ENCODE assay signal across 8 cellular contexts in the genomic region with DNA sequence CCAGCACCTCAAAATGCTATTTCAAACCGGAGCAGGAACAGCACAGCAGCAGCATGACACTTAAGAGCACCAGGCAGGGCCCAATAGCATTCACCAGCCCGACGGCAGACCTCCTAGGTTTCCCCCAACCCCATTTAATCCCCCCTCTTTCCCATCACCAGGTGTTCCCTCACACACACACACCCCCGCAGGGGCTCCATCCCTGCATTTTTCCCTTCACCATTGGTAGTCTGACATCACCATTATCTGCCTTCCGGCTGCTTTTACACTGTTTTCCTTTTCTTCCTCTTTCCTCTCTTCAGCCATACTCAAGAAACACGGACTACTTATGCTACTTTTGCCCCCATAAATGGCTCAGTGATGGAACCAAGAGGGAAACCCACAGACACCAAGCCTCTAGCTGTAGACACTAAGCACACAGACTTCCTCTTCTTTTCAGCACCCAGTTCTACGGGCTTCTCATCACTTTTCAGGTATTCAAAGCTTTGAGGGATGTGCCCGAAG.
DNase-seq lines count a peak whose midpoint lies in the region; ATAC-seq, FAIRE-seq and TF ChIP-seq lines count a peak whose summit lies in the region.

No MANE protein-coding gene starts in this region.

- peaks cover 6% of the 10 kb centered on the region for H3K4me1 ChIP-seq in NT2/D1 (ENCODE audit: insufficient read depth, insufficient read length)
- peaks cover 31% of the 10 kb centered on the region for H3K4me1 ChIP-seq in endothelial cell of umbilical vein (ENCODE audit: control insufficient read depth, extremely low read depth, insufficient read depth, low read length)

- H3K36me3 ChIP-seq in NT2/D1 (ENCODE audit: insufficient read depth, insufficient read length, low read length) (peaks cover 3% of the 10 kb centered on the region), endothelial cell of umbilical vein (ENCODE audit: control insufficient read depth in 2 of 2, extremely low read depth in 1 of 2, insufficient read depth in 2 of 2, low read length in 2 of 2) (no peaks in the 10 kb centered on the region), neural cell (ENCODE audit: insufficient read depth, low read length) (no peaks in the 10 kb centered on the region)

- no peaks in the 10 kb centered on the region for H3K9me3 ChIP-seq in NT2/D1 (ENCODE audit: insufficient read depth, low read length)
- H3K9me3 ChIP-seq in endothelial cell of umbilical vein (replicated peaks; ENCODE audit: control insufficient read depth, insufficient read depth, low read length): no peaks in the 10 kb centered on the region
- H3K9me3 ChIP-seq in neural cell (ENCODE audit: low read length): peaks cover under 1% of the 10 kb centered on the region

- FAIRE-seq in endothelial cell of umbilical vein (lab: Jason Lieb, UNC): no peak

- H3K4me2 ChIP-seq in endothelial cell of umbilical vein (ENCODE audit: insufficient read depth, low read length): peak overlapping the region; percentile 89
- peak overlapping the region; percentile 59 for H3K4me2 ChIP-seq in neural cell (ENCODE audit: low read length)

- intact Hi-C loops in endothelial cell of umbilical vein (cut with micrococcal nuclease): loop anchor here (5.0 kb wide), 1 partner anchor 171 kb away; no protein-coding TSS in a partner anchor

- TF ChIP-seq EP300 in neural cell (conservative IDR thresholded peaks at IDR 0.05; ENCODE audit: poor library complexity, severe bottlenecking): no peak

- POLR2A ChIA-PET in endothelial cell of umbilical vein (lab: Charles Lee): no interaction called here

- H3K9me2 ChIP-seq in neural cell (ENCODE audit: insufficient read depth, low read length): no peaks in the 10 kb centered on the region

- H3K9me1 ChIP-seq in endothelial cell of umbilical vein (replicated peaks; ENCODE audit: control insufficient read depth, extremely low read depth, insufficient read depth, low read length): no peaks in the 10 kb centered on the region

- no peak overlapping the region for H3K9ac ChIP-seq in NT2/D1 (ENCODE audit: insufficient read length, low read depth)
- H3K9ac ChIP-seq in endothelial cell of umbilical vein (replicated peaks; ENCODE audit: extremely low read depth, insufficient read depth, low read length): peak overlapping the region; percentile 77
- H3K9ac ChIP-seq in neural cell (ENCODE audit: low read length): no peak overlapping the region

- no peak for ATAC-seq in HG03565 (IDR thresholded peaks at IDR 0.05; ENCODE audit: unreplicated experiment)

- DNase-seq in ELR (ENCODE audit: low read depth): peak; percentile 4
- DNase-seq in NT2/D1 (ENCODE audit: low read depth, low spot score): no peak
- DNase-seq in endothelial cell of umbilical vein (ENCODE audit: low read depth, low spot score): peak; percentile 64
- DNase-seq in AG08396 (ENCODE audit: low spot score): no peak
- no peak for DNase-seq in anterior cingulate cortex (lab: John Stamatoyannopoulos, UW)
- DNase-seq in stimulated activated CD4-positive, alpha-beta T cell treated with anti-CD3 and anti-CD28 coated beads, Interleukin-4, amount 100 ng/mL, for 1 hour: no peak

- H3K27me3 ChIP-seq in NT2/D1 (ENCODE audit: insufficient read depth, insufficient read length) (no peaks in the 10 kb centered on the region), endothelial cell of umbilical vein (ENCODE audit: control insufficient read depth in 2 of 2, insufficient read depth in 2 of 2, low read length in 2 of 2) (no peaks in the 10 kb centered on the region), neural cell (ENCODE audit: insufficient read depth, low read depth, low read length) (peaks cover 34% of the 10 kb centered on the region)

- no peaks in the 10 kb centered on the region for H3F3A ChIP-seq in neural cell (ENCODE audit: insufficient read depth, low read length, poor library complexity, severe bottlenecking)

- no peaks in the 10 kb centered on the region for H4K20me1 ChIP-seq in endothelial cell of umbilical vein (replicated peaks; ENCODE audit: control insufficient read depth, extremely low read depth, insufficient read depth, low read length)
- H4K20me1 ChIP-seq in neural cell (ENCODE audit: insufficient read depth): no peaks in the 10 kb centered on the region

- H3K4me3 ChIP-seq in NT2/D1 (ENCODE audit: insufficient read length, low read depth) (peak overlapping the region; percentile 65), endothelial cell of umbilical vein (replicated peaks in 1 of 3; ENCODE audit: insufficient read depth in 1 of 3, low read depth in 1 of 3, low read length in 3 of 3) (peak overlapping the region; percentile 52 to 86 (median 54)), neural cell (ENCODE audit: low read length) (peak overlapping the region; percentile 74)

- BruUV-seq in endothelial cell of umbilical vein (replicated peaks; lab: Mats Ljungman, UMichigan): no TSS peak

- peaks cover 27% of the 10 kb centered on the region for H3K79me2 ChIP-seq in endothelial cell of umbilical vein (ENCODE audit: control insufficient read depth, insufficient read depth, low read length)
- H3K79me2 ChIP-seq in neural cell (replicated peaks; ENCODE audit: insufficient read depth, low read length): no peaks in the 10 kb centered on the region

- dilution Hi-C loops in endothelial cell of umbilical vein (cut with MboI; ENCODE audit: extremely low pct_ligation_motif_present, low sequenced_read_pairs): no loop called here

- TF ChIP-seq POLR2A in endothelial cell of umbilical vein (IDR thresholded peaks at IDR 0.05; ENCODE audit: low read depth, low read length): no peak

- H3K27ac ChIP-seq in endothelial cell of umbilical vein (ENCODE audit: insufficient read depth, low read depth, low read length): peak overlapping the region; percentile 65
- no peak overlapping the region for H3K27ac ChIP-seq in neural cell (ENCODE audit: low read length)

- TF ChIP-seq CTCF in endothelial cell of umbilical vein (IDR thresholded peaks at IDR 0.05; ENCODE audit: extremely low read depth in 1 of 2, insufficient read depth in 1 of 2, low read depth in 1 of 2, low read length in 2 of 2) (no peak), neural cell (IDR thresholded peaks at IDR 0.05; ENCODE audit: poor library complexity, severe bottlenecking) (no peak)

- CTCF ChIA-PET in endothelial cell of umbilical vein (lab: Charles Lee): interaction anchor here (1.3 to 1.9 kb wide), 5 partner anchors 10 to 217 kb away, joined by 3 to 9 read pairs (median 7); no protein-coding TSS in a partner anchor

- TF ChIP-seq RAD21 in neural cell (conservative IDR thresholded peaks at IDR 0.05): no peak

- H2AFZ ChIP-seq in endothelial cell of umbilical vein (ENCODE audit: low read depth, low read length) (peak overlapping the region; percentile 96), neural cell (ENCODE audit: low read depth, low read length) (no peak overlapping the region)

TF ChIP-seq in endothelial cell of umbilical vein, 7 proteins besides CTCF, POLR2A, EP300 and RAD21:
- no peak for TF ChIP-seq MYC (IDR thresholded peaks at IDR 0.05; ENCODE audit: low read depth, low read length)
- no peak for TF ChIP-seq FOS (IDR thresholded peaks at IDR 0.05; ENCODE audit: borderline replicate concordance, insufficient read depth, low read length)
- TF ChIP-seq, protein P1, sequence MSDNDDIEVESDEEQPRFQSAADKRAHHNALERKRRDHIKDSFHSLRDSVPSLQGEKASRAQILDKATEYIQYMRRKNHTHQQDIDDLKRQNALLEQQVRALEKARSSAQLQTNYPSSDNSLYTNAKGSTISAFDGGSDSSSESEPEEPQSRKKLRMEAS (IDR thresholded peaks at IDR 0.05; ENCODE audit: insufficient read depth, insufficient read length): no peak
- TF ChIP-seq EZH2 (IDR thresholded peaks at IDR 0.05; ENCODE audit: borderline replicate concordance, low read depth, low read length, severe bottlenecking): no peak
- no peak for TF ChIP-seq POLR2AphosphoS5 (IDR thresholded peaks at IDR 0.05; ENCODE audit: insufficient read depth, low read depth, low read length)
- no peak for TF ChIP-seq GATA2 (IDR thresholded peaks at IDR 0.05; ENCODE audit: insufficient read depth, insufficient read length, low read depth, low read length)
- TF ChIP-seq JUN (IDR thresholded peaks at IDR 0.05; ENCODE audit: borderline replicate concordance, insufficient read depth, insufficient read length, low read depth): no peak

TF ChIP-seq in neural cell, 6 proteins besides CTCF, POLR2A, EP300 and RAD21:
- TF ChIP-seq POLR2AphosphoS5 (IDR thresholded peaks at IDR 0.05) (no peak), MXI1 (conservative IDR thresholded peaks at IDR 0.05; ENCODE audit: poor library complexity, severe bottlenecking) (no peak), EZH2 (IDR thresholded peaks at IDR 0.05; ENCODE audit: borderline replicate concordance, insufficient read depth, low read length, poor library complexity, severe bottlenecking) (no peak), SMC3 (conservative IDR thresholded peaks at IDR 0.05; ENCODE audit: poor library complexity) (no peak), TAF1 (IDR thresholded peaks at IDR 0.05; ENCODE audit: low read depth) (no peak)
- TF ChIP-seq, protein P2, sequence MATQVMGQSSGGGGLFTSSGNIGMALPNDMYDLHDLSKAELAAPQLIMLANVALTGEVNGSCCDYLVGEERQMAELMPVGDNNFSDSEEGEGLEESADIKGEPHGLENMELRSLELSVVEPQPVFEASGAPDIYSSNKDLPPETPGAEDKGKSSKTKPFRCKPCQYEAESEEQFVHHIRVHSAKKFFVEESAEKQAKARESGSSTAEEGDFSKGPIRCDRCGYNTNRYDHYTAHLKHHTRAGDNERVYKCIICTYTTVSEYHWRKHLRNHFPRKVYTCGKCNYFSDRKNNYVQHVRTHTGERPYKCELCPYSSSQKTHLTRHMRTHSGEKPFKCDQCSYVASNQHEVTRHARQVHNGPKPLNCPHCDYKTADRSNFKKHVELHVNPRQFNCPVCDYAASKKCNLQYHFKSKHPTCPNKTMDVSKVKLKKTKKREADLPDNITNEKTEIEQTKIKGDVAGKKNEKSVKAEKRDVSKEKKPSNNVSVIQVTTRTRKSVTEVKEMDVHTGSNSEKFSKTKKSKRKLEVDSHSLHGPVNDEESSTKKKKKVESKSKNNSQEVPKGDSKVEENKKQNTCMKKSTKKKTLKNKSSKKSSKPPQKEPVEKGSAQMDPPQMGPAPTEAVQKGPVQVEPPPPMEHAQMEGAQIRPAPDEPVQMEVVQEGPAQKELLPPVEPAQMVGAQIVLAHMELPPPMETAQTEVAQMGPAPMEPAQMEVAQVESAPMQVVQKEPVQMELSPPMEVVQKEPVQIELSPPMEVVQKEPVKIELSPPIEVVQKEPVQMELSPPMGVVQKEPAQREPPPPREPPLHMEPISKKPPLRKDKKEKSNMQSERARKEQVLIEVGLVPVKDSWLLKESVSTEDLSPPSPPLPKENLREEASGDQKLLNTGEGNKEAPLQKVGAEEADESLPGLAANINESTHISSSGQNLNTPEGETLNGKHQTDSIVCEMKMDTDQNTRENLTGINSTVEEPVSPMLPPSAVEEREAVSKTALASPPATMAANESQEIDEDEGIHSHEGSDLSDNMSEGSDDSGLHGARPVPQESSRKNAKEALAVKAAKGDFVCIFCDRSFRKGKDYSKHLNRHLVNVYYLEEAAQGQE (IDR thresholded peaks at IDR 0.05; ENCODE audit: borderline replicate concordance): no peak

Comparison
In these comparisons a context has a peak if more than half of its experiments do, and no peak if none do; other contexts are left out.
1. DNase-seq: peak in ELR (single experiment) and endothelial cell of umbilical vein (single experiment); none in NT2/D1 (single experiment), AG08396 (single experiment), anterior cingulate cortex (0 of 58) and stimulated activated CD4-positive, alpha-beta T cell treated with anti-CD3 and anti-CD28 coated beads, Interleukin-4, amount 100 ng/mL, for 1 hour (single experiment).
2. Peak in every context shown above with its lines, with median percentiles within 50 percentile points of each other: H3K4me3 ChIP-seq.